Comparison of ENCODE assay signal across 13 cellular contexts in the genomic region with DNA sequence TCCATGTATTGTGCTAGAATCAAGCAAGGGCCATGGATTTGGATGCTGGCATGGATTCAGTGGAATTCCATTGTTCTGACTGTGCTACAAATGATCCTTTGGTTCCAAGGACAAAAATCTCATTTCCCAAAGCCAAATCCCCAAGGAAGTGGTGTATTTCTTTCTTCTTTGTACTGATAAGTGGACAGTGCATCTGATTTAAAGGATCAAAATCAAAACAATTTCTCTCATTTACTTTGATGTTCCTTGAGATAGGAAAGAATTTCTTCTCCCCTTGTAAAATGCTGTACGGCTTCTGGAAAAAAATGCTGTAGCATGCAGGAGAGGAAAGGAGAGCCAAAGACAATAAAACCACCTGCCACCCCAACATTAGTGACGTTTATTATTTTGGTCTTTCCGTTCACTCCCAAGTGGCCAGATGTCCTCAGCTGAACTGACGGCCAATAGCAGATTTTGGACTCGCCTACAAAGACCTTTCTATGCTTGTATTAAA.
DNase-seq lines count a peak whose midpoint lies in the region; ATAC-seq and TF ChIP-seq lines count a peak whose summit lies in the region.
"Had no signal": no experiment of that assay in that cellular context is flagged by ENCODE, and none has a peak within 500 bp of the region (broad histone marks: within the 10 kb centered on the region; RNA-seq: fewer than 3 reads in every experiment).

No MANE protein-coding gene starts in this region.

- no peaks in the 10 kb centered on the region for H3K9me3 ChIP-seq in MG63

- no peak for TF ChIP-seq CTCF in astrocyte of the spinal cord (IDR thresholded peaks at IDR 0.05; ENCODE audit: low read depth, low read length)
- TF ChIP-seq CTCF in foreskin keratinocyte (conservative IDR thresholded peaks at IDR 0.05): no peak
- TF ChIP-seq CTCF in chondrocyte (IDR thresholded peaks at IDR 0.05): no peak

- in situ Hi-C loops in astrocyte of the spinal cord (cut with HindIII; ENCODE audit: low sequenced_read_pairs): no loop called here

- no peak overlapping the region for H3K27ac ChIP-seq in foreskin keratinocyte

- no peak overlapping the region for H3K4me3 Mint-ChIP-seq in chondrocyte (ENCODE audit: unreplicated experiment)
- H3K4me3 Mint-ChIP-seq: activated naive CD8-positive, alpha-beta T cell treated with anti-CD3 and anti-CD28 coated beads, Interleukin-2, amount 10 ng/mL, durations not matched to agents 7 days and 5 days had no signal

- H3K27me3 ChIP-seq in MG63 (no peaks in the 10 kb centered on the region), foreskin keratinocyte (no peaks in the 10 kb centered on the region)

- H3K4me1 Mint-ChIP-seq in chondrocyte (ENCODE audit: low read depth): peaks cover 23% of the 10 kb centered on the region
- H3K4me1 Mint-ChIP-seq: activated naive CD8-positive, alpha-beta T cell treated with anti-CD3 and anti-CD28 coated beads, Interleukin-2, amount 10 ng/mL, durations not matched to agents 7 days and 5 days had no signal

- H3K9me3 Mint-ChIP-seq in chondrocyte (ENCODE audit: low read depth): no peaks in the 10 kb centered on the region

- no peaks in the 10 kb centered on the region for H3K36me3 ChIP-seq in MG63

- H3K4me3 ChIP-seq in MG63 (no peak overlapping the region), astrocyte of the spinal cord (ENCODE audit: low read depth, low read length) (no peak overlapping the region)

- no peaks in the 10 kb centered on the region for H3K36me3 Mint-ChIP-seq in chondrocyte (ENCODE audit: low read depth)
- H3K36me3 Mint-ChIP-seq: activated naive CD8-positive, alpha-beta T cell treated with anti-CD3 and anti-CD28 coated beads, Interleukin-2, amount 10 ng/mL, durations not matched to agents 7 days and 5 days had no signal

- H3K27me3 Mint-ChIP-seq in chondrocyte (ENCODE audit: low read depth): no peaks in the 10 kb centered on the region
- H3K27me3 Mint-ChIP-seq: activated naive CD8-positive, alpha-beta T cell treated with anti-CD3 and anti-CD28 coated beads, Interleukin-2, amount 10 ng/mL, durations not matched to agents 7 days and 5 days had no signal

- H3K27ac Mint-ChIP-seq in chondrocyte (ENCODE audit: unreplicated experiment): no peak overlapping the region
- H3K27ac Mint-ChIP-seq: activated naive CD8-positive, alpha-beta T cell treated with anti-CD3 and anti-CD28 coated beads, Interleukin-2, amount 10 ng/mL, durations not matched to agents 7 days and 5 days had no signal

- no peak for ATAC-seq in GM19397 (IDR thresholded peaks at IDR 0.05; ENCODE audit: unreplicated experiment)
- ATAC-seq in foreskin keratinocyte: no peak
- no peak for ATAC-seq in HG02588 (IDR thresholded peaks at IDR 0.05; ENCODE audit: unreplicated experiment)

- H3K4me1 ChIP-seq in foreskin keratinocyte: no peaks in the 10 kb centered on the region

- peak; percentile 68 for DNase-seq in A172 (ENCODE audit: low spot score)
- peak; percentile 21 for DNase-seq in MG63
- peak; percentile 80 for DNase-seq in astrocyte of the spinal cord (ENCODE audit: low read depth, low spot score)
- DNase-seq in kidney tubule cell (ENCODE audit: low spot score): peak; percentile 39
- no peak for DNase-seq in foreskin keratinocyte
- no peak for DNase-seq in chondrocyte (ENCODE audit: low spot score)
- DNase-seq: activated CD4-positive, alpha-beta T cell treated with anti-CD3 and anti-CD28 coated beads, Interleukin-2, amount 50 U/mL, for 1 hour; activated naive CD8-positive, alpha-beta T cell treated with anti-CD3 and anti-CD28 coated beads, Interleukin-2, amount 10 ng/mL, durations not matched to agents 7 days and 5 days; AML-193; MM.1S; stimulated activated CD4-positive, alpha-beta T cell treated with anti-CD3 and anti-CD28 coated beads, Interleukin-4, amount 100 ng/mL, for 24 hours had no signal

Comparison
In these comparisons a context has a peak if more than half of its experiments do, and no peak if none do; other contexts are left out.
1. DNase-seq: peak in A172 (single experiment), MG63 (single experiment), astrocyte of the spinal cord (single experiment) and kidney tubule cell (single experiment); none in foreskin keratinocyte (0 of 2) and chondrocyte (single experiment).